20 cellular contexts compared by ENCODE assay signal in the genomic region with DNA sequence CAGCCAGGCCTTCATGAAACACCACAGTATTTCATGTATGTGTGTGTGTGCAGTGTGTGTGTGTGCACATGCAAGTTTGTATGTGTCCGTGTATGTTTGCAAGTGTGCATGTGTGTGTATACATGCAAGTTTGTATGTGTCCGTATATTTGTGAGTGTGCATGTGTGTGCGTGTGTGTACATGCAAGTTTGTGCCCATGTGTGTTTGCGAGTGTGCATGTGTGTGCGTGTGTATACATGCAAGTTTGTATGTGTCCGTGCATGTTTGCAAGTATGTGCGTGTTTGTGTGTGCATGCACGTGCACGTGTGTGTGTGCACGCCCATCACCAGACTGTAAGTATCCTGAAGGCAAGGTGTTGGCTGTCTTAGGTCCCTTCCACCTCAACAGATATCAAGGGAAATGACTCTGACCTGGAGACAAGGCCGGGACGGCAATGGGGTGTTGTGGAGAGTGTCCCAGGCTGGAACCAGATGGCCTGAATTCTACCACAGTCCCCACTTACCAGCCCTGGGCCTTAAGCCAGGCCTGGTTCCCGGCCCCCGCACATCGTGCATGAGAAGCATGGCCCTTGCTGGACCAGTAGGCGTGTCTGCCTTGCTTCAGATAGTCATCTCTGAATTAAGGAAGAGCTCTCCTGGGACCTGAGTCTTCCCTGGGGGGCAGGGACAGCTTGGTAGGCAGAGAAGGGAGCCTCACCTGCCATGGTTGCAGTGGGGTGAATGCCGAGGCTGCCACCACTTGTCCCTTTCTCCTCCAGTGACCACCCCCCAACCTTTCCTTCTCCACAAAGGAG.
"Had no signal": no experiment of that assay in that cellular context is flagged by ENCODE, and none has a peak within 500 bp of the region (broad histone marks: within the 10 kb centered on the region; RNA-seq: fewer than 3 reads in every experiment).

No MANE protein-coding gene starts in this region.

- H3K4me3 Mint-ChIP-seq: activated CD8-positive, alpha-beta T cell treated with anti-CD3 and anti-CD28 coated beads for 36 hours; activated naive CD8-positive, alpha-beta T cell treated with anti-CD3 and anti-CD28 coated beads for 36 hours; activated T-helper 17 cell treated with anti-CD3 and anti-CD28 coated beads, Interleukin-2, amount 50 U/mL, for 72 hours; brain; nephron progenitor cell; T-cell; WTC11 had no signal

- H3K27me3 ChIP-seq: esophagus muscularis mucosa, gastroesophageal sphincter, testis, upper lobe of left lung had no signal

- H3K27ac Mint-ChIP-seq: activated CD8-positive, alpha-beta T cell treated with anti-CD3 and anti-CD28 coated beads for 36 hours; activated naive CD8-positive, alpha-beta T cell treated with anti-CD3 and anti-CD28 coated beads for 36 hours; activated T-helper 17 cell treated with anti-CD3 and anti-CD28 coated beads, Interleukin-2, amount 50 U/mL, for 72 hours; brain; nephron progenitor cell; T-cell; WTC11 had no signal

- ATAC-seq: activated CD8-positive, alpha-beta T cell treated with anti-CD3 and anti-CD28 coated beads for 36 hours; activated T-helper 17 cell treated with anti-CD3 and anti-CD28 coated beads, Interleukin-2, amount 50 U/mL, for 72 hours; gastroesophageal sphincter; left colon; T-cell; WTC11 had no signal

- H3K27me3 Mint-ChIP-seq: activated CD8-positive, alpha-beta T cell treated with anti-CD3 and anti-CD28 coated beads for 36 hours; activated naive CD8-positive, alpha-beta T cell treated with anti-CD3 and anti-CD28 coated beads for 36 hours; activated T-helper 17 cell treated with anti-CD3 and anti-CD28 coated beads, Interleukin-2, amount 50 U/mL, for 72 hours; brain; T-cell had no signal

- H3K36me3 ChIP-seq: gastroesophageal sphincter had no signal

- FAIRE-seq: endothelial cell of umbilical vein had no signal

- H3K9me3 ChIP-seq: testis had no signal

- H3K27ac ChIP-seq: testis had no signal

- DNase-seq: activated CD4-positive, alpha-beta T cell treated with anti-CD3 and anti-CD28 coated beads for 48 hours; activated CD8-positive, alpha-beta T cell treated with anti-CD3 and anti-CD28 coated beads for 36 hours; activated naive CD4-positive, alpha-beta T cell; activated naive CD8-positive, alpha-beta T cell treated with anti-CD3 and anti-CD28 coated beads for 36 hours; activated T-cell treated with anti-CD3 and anti-CD28 coated beads, Interleukin-2, amount 50 U/mL, for 1 hour; effector CD8-positive, alpha-beta T cell; left colon; mammary epithelial cell; nephron progenitor cell; occipital lobe; retina; T-cell; testis; upper lobe of left lung had no signal

- H3K4me3 ChIP-seq: esophagus muscularis mucosa, gastroesophageal sphincter, testis, upper lobe of left lung had no signal
